14 cellular contexts compared by ENCODE assay signal in genomic region chr4:991451-992296, GRCh38. TPM values are rescaled to one million over a fixed set of nuclear protein-coding genes. Genes with fewer than 3 reads are reported as not detected.
DNase-seq lines count a peak whose midpoint lies in the region; ATAC-seq and TF ChIP-seq lines count a peak whose summit lies in the region.
"Had no signal": no experiment of that assay in that cellular context is flagged by ENCODE, and none has a peak within 500 bp of the region (broad histone marks: within the 10 kb centered on the region; RNA-seq: fewer than 3 reads in every experiment).

No MANE protein-coding gene starts in this region.

- H3K27ac ChIP-seq in Panc1 (ENCODE audit: low read length) = peak overlapping the region; percentile 73
- H3K27ac ChIP-seq in esophagus squamous epithelium = peak overlapping the region; percentile 30 to 65 (median 60)
- H3K27ac ChIP-seq in prostate gland = peak overlapping the region; percentile 17 to 70
- H3K27ac ChIP-seq: BLaER1 treated with 17β-estradiol and CSF1 and Interleukin-3, amounts not matched to agents 10 nM and 100 nM; neutrophil had no signal

- H3K36me3 ChIP-seq in Panc1 (ENCODE audit: control insufficient read depth, insufficient read depth, low read length) (no peaks in the 10 kb centered on the region), esophagus squamous epithelium (peaks cover 0 to 35% (median 0%) of the 10 kb centered on the region in 3 donors), prostate gland (no peaks in the 10 kb centered on the region)
- H3K36me3 ChIP-seq: neutrophil had no signal

- H3K4me3 ChIP-seq in Panc1 (ENCODE audit: low read depth in 2 of 2, low read length in 2 of 2) (no peak overlapping the region), esophagus squamous epithelium (no peak overlapping the region), prostate gland (no peak overlapping the region)
- H3K4me3 ChIP-seq: BLaER1 treated with 17β-estradiol and CSF1 and Interleukin-3, amounts not matched to agents 10 nM and 100 nM; PC-9 had no signal

- H3K27me3 ChIP-seq in Panc1 (ENCODE audit: control insufficient read depth, insufficient read depth, low read length) (no peaks in the 10 kb centered on the region), esophagus squamous epithelium (peaks cover 0 to 13% (median 0%) of the 10 kb centered on the region in 4 donors), prostate gland (replicated peaks; ENCODE audit: insufficient read depth) (no peaks in the 10 kb centered on the region)

- 90% methylated on average over 2 of the region's 50 CpGs; no CpG with 5 or more reads in 1 of the 2 donors for WGBS in esophagus squamous epithelium, 2 donors
- 95% methylated on average over 48 of the region's 50 CpGs for WGBS in prostate gland

- intact Hi-C loops in Panc1 (cut with micrococcal nuclease; ENCODE audit: unreplicated experiment) = no loop called here
- intact Hi-C loops in esophagus squamous epithelium (cut with DNase I) = no loop called here
- intact Hi-C loops in prostate gland (cut with DNase I) = no loop called here

- POLR2A ChIA-PET in Panc1 (lab: Charles Lee) = no interaction called here

- DNase-seq in Panc1 (ENCODE audit: low read depth, low spot score) (no peak), esophagus squamous epithelium (lab: John Stamatoyannopoulos, UW) (no peak), prostate gland (ENCODE audit: low spot score) (no peak), mucosa of gallbladder (ENCODE audit: low spot score) (no peak), NCI-H187 treated with DMSO at 0.1 percent for 48 hours (lab: John Stamatoyannopoulos, UW) (no peak), D341Med (ENCODE audit: low spot score) (no peak)
- DNase-seq: activated CD8-positive, alpha-beta T cell treated with anti-CD3 and anti-CD28 coated beads for 36 hours; amniotic stem cell; DND-41; MV-4-11; NCI-H2081 treated with DMSO at 0.1 percent for 48 hours had no signal

- TF ChIP-seq POLR2A in esophagus squamous epithelium (IDR thresholded peaks at IDR 0.05) (no peak), prostate gland (IDR thresholded peaks at IDR 0.05) (no peak)

- CTCF ChIA-PET in Panc1 (lab: Charles Lee) = no interaction called here

- ATAC-seq in Panc1 = no peak
- ATAC-seq: activated CD8-positive, alpha-beta T cell treated with anti-CD3 and anti-CD28 coated beads for 36 hours had no signal

- TF ChIP-seq CTCF in Panc1 (IDR thresholded peaks at IDR 0.05) (no peak), esophagus squamous epithelium (IDR thresholded peaks at IDR 0.05) (no peak), prostate gland (IDR thresholded peaks at IDR 0.05) (no peak)

- H3K9me3 ChIP-seq in Panc1 (ENCODE audit: control insufficient read depth, insufficient read depth, low read depth, low read length) (no peaks in the 10 kb centered on the region), esophagus squamous epithelium (no peaks in the 10 kb centered on the region), prostate gland (no peaks in the 10 kb centered on the region)
- H3K9me3 ChIP-seq: BLaER1 treated with 17β-estradiol and CSF1 and Interleukin-3, amounts not matched to agents 10 nM and 100 nM; neutrophil had no signal

- H3K4me1 ChIP-seq in Panc1 (ENCODE audit: control insufficient read depth, insufficient read depth, low read length) = peaks cover 18% of the 10 kb centered on the region
- H3K4me1 ChIP-seq in esophagus squamous epithelium = peaks cover 16 to 40% (median 19%) of the 10 kb centered on the region in 3 donors
- H3K4me1 ChIP-seq in prostate gland (replicated peaks) = peaks cover 16% of the 10 kb centered on the region

- BruUV-seq in Panc1 (replicated peaks; lab: Mats Ljungman, UMichigan) = no TSS peak

- in situ Hi-C loops in Panc1 (cut with HindIII; ENCODE audit: low pct_unique_long_range_greater_than_20kb, low sequenced_read_pairs) = no loop called here

RNA-seq across cellular contexts. Expression of gene SLC26A1, which starts 1.5 kb away (rescaled TPM):
- total RNA-seq in Panc1 (2021; ENCODE audit: unreplicated experiment) = 1.8 TPM
- polyA plus RNA-seq in Panc1 (2012; ENCODE audit: insufficient read length) = 3.2 TPM
- total RNA-seq in esophagus squamous epithelium = not detected
- total RNA-seq in prostate gland = under 1 TPM; 0.27 to 0.34 TPM
- total RNA-seq in mucosa of gallbladder = 4.3 TPM

RNA-seq across cellular contexts. Expression of gene IDUA, which starts 4.8 kb away (rescaled TPM):
- 30.6 TPM for total RNA-seq in Panc1 (2021; ENCODE audit: unreplicated experiment)
- polyA plus RNA-seq in Panc1 (2012; ENCODE audit: insufficient read length) = 28.5 TPM
- total RNA-seq in esophagus squamous epithelium = 10 to 100 TPM in 2 of 4 donors, 1 to 10 TPM in 2; 4.3 to 20.5 (median 14.1) TPM
- total RNA-seq in prostate gland = 10 to 100 TPM; 53.6 to 56.8 TPM
- 93.0 TPM for total RNA-seq in mucosa of gallbladder

RNA-seq across cellular contexts. Expression of gene DGKQ, which starts 18.3 kb away (rescaled TPM):
- total RNA-seq in Panc1 (2021; ENCODE audit: unreplicated experiment) (12.2 TPM), esophagus squamous epithelium (10 to 100 TPM in 2 of 4 donors, 1 to 10 TPM in 2; 9.5 to 12.0 (median 10.7) TPM), prostate gland (10 to 100 TPM; 10.4 to 17.1 TPM), mucosa of gallbladder (26.9 TPM)
- polyA plus RNA-seq in Panc1 (2012; ENCODE audit: insufficient read length) = 14.1 TPM

RNA-seq across cellular contexts. Expression of gene FGFRL1, which starts 19.8 kb away (rescaled TPM):
- total RNA-seq in Panc1 (2021; ENCODE audit: unreplicated experiment) (43.1 TPM), esophagus squamous epithelium (10 to 100 TPM in 1 of 4 donors, 1 to 10 TPM in 3; 2.8 to 10.1 (median 4.7) TPM), prostate gland (10 to 100 TPM; 26.6 to 29.4 TPM), mucosa of gallbladder (28.2 TPM)
- 57.6 TPM for polyA plus RNA-seq in Panc1 (2012; ENCODE audit: insufficient read length)

RNA-seq across cellular contexts. Expression of gene TMEM175, which starts 59.4 kb away (rescaled TPM):
- total RNA-seq in Panc1 (2021; ENCODE audit: unreplicated experiment) (21.8 TPM), esophagus squamous epithelium (10 to 100 TPM in 3 of 4 donors, 1 to 10 TPM in 1; 8.4 to 22.9 (median 19.7) TPM), prostate gland (10 to 100 TPM; 44.1 to 74.6 TPM), mucosa of gallbladder (48.8 TPM)
- 32.5 TPM for polyA plus RNA-seq in Panc1 (2012; ENCODE audit: insufficient read length)
